24 cellular contexts compared by ENCODE assay signal in genomic region chr7:50953303-50953702, GRCh38.
A peak's percentile ranks its signal among the peaks of the same experiment; 100 is the strongest.
DNase-seq lines count a peak whose midpoint lies in the region; ATAC-seq and TF ChIP-seq lines count a peak whose summit lies in the region.
"Had no signal": no experiment of that assay in that cellular context is flagged by ENCODE, and none has a peak within 500 bp of the region (broad histone marks: within the 10 kb centered on the region; RNA-seq: fewer than 3 reads in every experiment).

No MANE protein-coding gene starts in this region.

- peak overlapping the region; percentile 62 for H4K8ac ChIP-seq in trophoblast cell (ENCODE audit: low read depth, low read length)

- peak overlapping the region; percentile 49 for H3K14ac ChIP-seq in trophoblast cell (ENCODE audit: low read length)

- no peaks in the 10 kb centered on the region for H3K4me1 Mint-ChIP-seq in activated CD4-positive, alpha-beta memory T cell treated with anti-CD3 and anti-CD28 coated beads for 36 hours (ENCODE audit: low read depth)
- H3K4me1 Mint-ChIP-seq: CD4-positive, CD25-positive, alpha-beta regulatory T cell had no signal

- H3K79me1 ChIP-seq in trophoblast cell (ENCODE audit: low read length) = peaks cover 8% of the 10 kb centered on the region

- H3K36me3 ChIP-seq in HUES48 (ENCODE audit: control insufficient read depth, insufficient read depth, low read length) (no peaks in the 10 kb centered on the region), heart left ventricle (no peaks in the 10 kb centered on the region), trophoblast cell (ENCODE audit: control insufficient read depth in 1 of 2, insufficient read depth in 2 of 2, low read length in 2 of 2) (no peaks in the 10 kb centered on the region)
- H3K36me3 ChIP-seq: esophagus squamous epithelium, tibial nerve had no signal

- H3K9ac ChIP-seq in HUES48 (ENCODE audit: low read depth, low read length) = no peak overlapping the region
- H3K9ac ChIP-seq in trophoblast cell (ENCODE audit: low read length) = no peak overlapping the region
- H3K9ac ChIP-seq: parathyroid adenoma, SK-N-SH had no signal

- peak overlapping the region; percentile 79 for H3K18ac ChIP-seq in trophoblast cell (ENCODE audit: low read length)

- no peak for TF ChIP-seq CTCF in astrocyte of the spinal cord (IDR thresholded peaks at IDR 0.05; ENCODE audit: low read depth, low read length)
- no peak for TF ChIP-seq CTCF in heart left ventricle (IDR thresholded peaks at IDR 0.05)

- H3K4me2 ChIP-seq in trophoblast cell (ENCODE audit: low read length) = peak overlapping the region; percentile 12
- H3K4me2 ChIP-seq: SK-N-SH had no signal

- no peaks in the 10 kb centered on the region for H3K4me1 ChIP-seq in HUES48 (ENCODE audit: control insufficient read depth, insufficient read depth, low read length)
- H3K4me1 ChIP-seq in heart left ventricle = peaks cover 0 to 37% (median 18%) of the 10 kb centered on the region in 12 donors
- peaks cover 9 to 10% of the 10 kb centered on the region in 2 experiments for H3K4me1 ChIP-seq in trophoblast cell (ENCODE audit: control insufficient read depth in 1 of 2, insufficient read depth in 2 of 2, low read length in 2 of 2)

- CTCF ChIA-PET in activated CD4-positive, alpha-beta memory T cell treated with anti-CD3 and anti-CD28 coated beads for 36 hours (lab: Charles Lee) = no interaction called here

- H3K27me3 Mint-ChIP-seq in activated CD4-positive, alpha-beta memory T cell treated with anti-CD3 and anti-CD28 coated beads for 36 hours = peaks cover 1% of the 10 kb centered on the region
- H3K27me3 Mint-ChIP-seq: CD4-positive, CD25-positive, alpha-beta regulatory T cell had no signal

- peak overlapping the region; percentile 57 for H4K91ac ChIP-seq in trophoblast cell (ENCODE audit: low read depth, low read length)

- 63 to 72% (median 70%) methylated on average over 6 of the region's 6 CpGs for WGBS in heart left ventricle, 4 donors
- WGBS in trophoblast cell (ENCODE audit: extremely low coverage, insufficient coverage, insufficient read length) = no CpG with 5 or more reads among the region's 6 CpGs

- H3K4ac ChIP-seq in trophoblast cell (ENCODE audit: low read depth, low read length) = peak overlapping the region; percentile 19

- H2BK5ac ChIP-seq in trophoblast cell (ENCODE audit: low read depth, low read length, poor library complexity) = peak overlapping the region; percentile 75

- POLR2A ChIA-PET in activated CD4-positive, alpha-beta memory T cell treated with anti-CD3 and anti-CD28 coated beads for 36 hours (lab: Charles Lee) = no interaction called here

- peak overlapping the region; percentile 72 for H2AK5ac ChIP-seq in trophoblast cell (ENCODE audit: low read length)

- H3K27me3 ChIP-seq in HUES48 (ENCODE audit: control insufficient read depth, insufficient read depth, low read length) = peaks cover 51% of the 10 kb centered on the region
- no peaks in the 10 kb centered on the region for H3K27me3 ChIP-seq in heart left ventricle
- H3K27me3 ChIP-seq in trophoblast cell (ENCODE audit: insufficient read depth, low read length) = no peaks in the 10 kb centered on the region
- H3K27me3 ChIP-seq: esophagus squamous epithelium, tibial nerve had no signal

- peak; percentile 18 to 80 (median 46) for ATAC-seq in heart left ventricle

- peak; percentile 37 for DNase-seq in astrocyte of the spinal cord (ENCODE audit: low read depth, low spot score)
- DNase-seq in heart left ventricle = peak in 2 of 5 donors; percentile 37 to 53
- DNase-seq in trophoblast cell = peak; percentile 80 to 92
- no peak for DNase-seq in NCI-H1417 treated with DMSO at 0.1 percent for 48 hours (lab: John Stamatoyannopoulos, UW)
- no peak for DNase-seq in activated CD4-positive, alpha-beta memory T cell treated with anti-CD3 and anti-CD28 coated beads for 36 hours
- no peak for DNase-seq in activated effector memory CD4-positive, alpha-beta T cell treated with Interleukin-2 at 50 U/mL for 16 hours
- DNase-seq in occipital lobe (lab: John Stamatoyannopoulos, UW) = no peak
- DNase-seq: activated CD4-positive, alpha-beta memory T cell treated with anti-CD3 and anti-CD28 coated beads, Interleukin-2, amount 10 ng/mL, durations not matched to agents 7 days and 5 days; activated naive CD4-positive, alpha-beta T cell; CD4-positive, CD25-positive, alpha-beta regulatory T cell; cerebellar nuclear complex; effector CD8-positive, alpha-beta T cell; esophagus squamous epithelium; hippocampal formation; NCI-H1092; NCI-H2081 treated with DMSO at 0.1 percent for 48 hours; SK-N-SH; stimulated activated naive CD4-positive, alpha-beta T cell treated with Interleukin-2 at 50 U/mL for 16 hours had no signal

- H3K79me2 ChIP-seq in trophoblast cell (ENCODE audit: control insufficient read depth, insufficient read depth, low read length, poor library complexity) = no peaks in the 10 kb centered on the region
- H3K79me2 ChIP-seq: parathyroid adenoma had no signal

- H2AFZ ChIP-seq in trophoblast cell (ENCODE audit: insufficient read depth, low read length, poor library complexity) = no peak overlapping the region
- H2AFZ ChIP-seq: parathyroid adenoma had no signal

- no peaks in the 10 kb centered on the region for H3K9me3 ChIP-seq in HUES48 (ENCODE audit: control insufficient read depth, insufficient read depth, low read length)
- H3K9me3 ChIP-seq in heart left ventricle = peaks cover 0 to 31% (median 12%) of the 10 kb centered on the region in 12 donors
- no peaks in the 10 kb centered on the region for H3K9me3 ChIP-seq in trophoblast cell (ENCODE audit: insufficient read depth, low read depth, low read length)

- intact Hi-C loops in heart left ventricle (cut with DNase I) = loop anchor here in 1 of 10 donors (10.0 kb wide), 1 partner anchor 59 kb away; no protein-coding TSS in a partner anchor
- intact Hi-C loops in activated CD4-positive, alpha-beta memory T cell treated with anti-CD3 and anti-CD28 coated beads for 36 hours (cut with micrococcal nuclease) = no loop called here

- peak overlapping the region; percentile 31 for H2BK120ac ChIP-seq in trophoblast cell (ENCODE audit: insufficient read depth, low read length, poor library complexity)

- no peak overlapping the region for H3K27ac Mint-ChIP-seq in activated CD4-positive, alpha-beta memory T cell treated with anti-CD3 and anti-CD28 coated beads for 36 hours
- H3K27ac Mint-ChIP-seq: activated CD4-positive, alpha-beta memory T cell treated with anti-CD3 and anti-CD28 coated beads, Interleukin-2, amount 10 ng/mL, durations not matched to agents 7 days and 5 days; CD4-positive, CD25-positive, alpha-beta regulatory T cell; T-helper 2 cell treated with Interferon-gamma antibody and Interleukin-4, amounts not matched to agents 5 μg/mL and 100 μg/mL, for 36 hours; WTC11 had no signal

- H3K36me3 Mint-ChIP-seq in activated CD4-positive, alpha-beta memory T cell treated with anti-CD3 and anti-CD28 coated beads for 36 hours = no peaks in the 10 kb centered on the region
- H3K36me3 Mint-ChIP-seq: CD4-positive, CD25-positive, alpha-beta regulatory T cell had no signal

- H3K4me3 Mint-ChIP-seq in activated CD4-positive, alpha-beta memory T cell treated with anti-CD3 and anti-CD28 coated beads for 36 hours = no peak overlapping the region
- H3K4me3 Mint-ChIP-seq: activated CD4-positive, alpha-beta memory T cell treated with anti-CD3 and anti-CD28 coated beads, Interleukin-2, amount 10 ng/mL, durations not matched to agents 7 days and 5 days; CD4-positive, CD25-positive, alpha-beta regulatory T cell; T-helper 2 cell treated with Interferon-gamma antibody and Interleukin-4, amounts not matched to agents 5 μg/mL and 100 μg/mL, for 36 hours; WTC11 had no signal

- no peak overlapping the region for H3K23ac ChIP-seq in trophoblast cell (ENCODE audit: low read length)

- H2BK12ac ChIP-seq in trophoblast cell (ENCODE audit: low read length) = peak overlapping the region; percentile 73

- no peak for TF ChIP-seq POLR2A in heart left ventricle (IDR thresholded peaks at IDR 0.05)

- H4K12ac ChIP-seq in trophoblast cell (ENCODE audit: low read depth, low read length) = no peak overlapping the region

- H3K4me3 ChIP-seq in HUES48 (ENCODE audit: low read depth, low read length) (no peak overlapping the region), astrocyte of the spinal cord (ENCODE audit: low read depth, low read length) (no peak overlapping the region), heart left ventricle (no peak overlapping the region), trophoblast cell (ENCODE audit: low read depth, low read length) (no peak overlapping the region)
- H3K4me3 ChIP-seq: esophagus squamous epithelium, lung, tibial nerve had no signal

- in situ Hi-C loops in astrocyte of the spinal cord (cut with HindIII; ENCODE audit: low sequenced_read_pairs) = no loop called here

- H3K9me3 Mint-ChIP-seq in activated CD4-positive, alpha-beta memory T cell treated with anti-CD3 and anti-CD28 coated beads for 36 hours = peaks cover 8% of the 10 kb centered on the region
- H3K9me3 Mint-ChIP-seq: activated CD4-positive, alpha-beta memory T cell treated with anti-CD3 and anti-CD28 coated beads, Interleukin-2, amount 10 ng/mL, durations not matched to agents 7 days and 5 days; T-helper 2 cell treated with Interferon-gamma antibody and Interleukin-4, amounts not matched to agents 5 μg/mL and 100 μg/mL, for 36 hours had no signal

- peak overlapping the region; percentile 42 for H3K27ac ChIP-seq in HUES48 (ENCODE audit: low read depth, low read length)
- peak overlapping the region in 7 of 12 donors; percentile 2 to 57 (median 36) for H3K27ac ChIP-seq in heart left ventricle
- H3K27ac ChIP-seq in trophoblast cell (ENCODE audit: low read depth, low read length) = peak overlapping the region; percentile 78
- H3K27ac ChIP-seq: esophagus squamous epithelium, parathyroid adenoma had no signal

Comparison
In these comparisons a context has a peak if more than half of its experiments do, and no peak if none do; other contexts are left out.
1. DNase-seq: peak in astrocyte of the spinal cord (single experiment) and trophoblast cell (2 of 2); none in NCI-H1417 treated with DMSO at 0.1 percent for 48 hours (single experiment), activated CD4-positive, alpha-beta memory T cell treated with anti-CD3 and anti-CD28 coated beads for 36 hours (single experiment), activated effector memory CD4-positive, alpha-beta T cell treated with Interleukin-2 at 50 U/mL for 16 hours (single experiment) and occipital lobe (single experiment).
2. Peak in every context shown above with its lines, with median percentiles within 50 percentile points of each other: H3K27ac ChIP-seq.